ENCODE assay signal across 11 cellular contexts in the genomic region with DNA sequence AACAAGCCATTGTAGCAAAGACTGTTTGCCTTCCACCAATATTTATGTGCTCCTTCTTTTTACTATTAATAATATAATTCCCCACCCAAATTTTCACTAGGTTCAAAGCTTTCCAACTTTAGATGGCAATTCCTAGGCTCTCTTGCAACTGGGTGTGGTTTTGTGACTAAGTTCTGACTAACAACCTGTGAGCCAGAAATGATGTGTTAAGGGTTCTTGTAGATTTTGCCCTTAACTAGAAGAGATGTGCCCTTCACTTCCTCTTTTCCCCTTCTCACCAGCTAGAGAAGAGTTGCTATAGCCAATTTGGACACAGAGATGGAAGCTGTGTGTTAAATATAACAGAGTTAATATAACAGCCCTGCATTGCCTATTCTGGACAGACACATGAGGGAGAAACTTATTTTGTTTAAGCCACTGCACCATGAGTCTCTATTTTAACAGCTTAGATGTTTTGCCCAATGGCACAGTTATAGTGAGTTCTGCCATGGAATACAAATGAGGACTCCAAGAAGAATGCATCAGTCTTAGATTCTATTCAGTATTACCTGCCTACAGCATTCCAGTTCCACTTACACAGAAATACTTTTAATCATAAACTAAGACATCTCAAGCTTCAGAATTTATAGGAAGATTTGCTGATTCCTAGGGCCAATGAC.
DNase-seq lines count a peak whose midpoint lies in the region; ATAC-seq, FAIRE-seq and TF ChIP-seq lines count a peak whose summit lies in the region.
"Had no signal": no experiment of that assay in that cellular context is flagged by ENCODE, and none has a peak within 500 bp of the region (broad histone marks: within the 10 kb centered on the region; RNA-seq: fewer than 3 reads in every experiment).

No MANE protein-coding gene starts in this region.

- intact Hi-C loops in K562 (cut with micrococcal nuclease): no loop called here
- intact Hi-C loops in sigmoid colon (cut with DNase I): no loop called here
- intact Hi-C loops in dorsolateral prefrontal cortex (cut with DNase I): no loop called here

- H3K36me3 Mint-ChIP-seq in activated naive CD8-positive, alpha-beta T cell: no peaks in the 10 kb centered on the region
- no peaks in the 10 kb centered on the region for H3K36me3 Mint-ChIP-seq in activated naive CD8-positive, alpha-beta T cell treated with anti-CD3 and anti-CD28 coated beads for 36 hours
- no peaks in the 10 kb centered on the region for H3K36me3 Mint-ChIP-seq in stimulated activated naive CD8-positive, alpha-beta T cell treated with anti-CD3 and anti-CD28 coated beads, Interleukin-15, Interleukin-2, amounts not matched to agents 100 ng/mL and 50 ng/mL, for 24 hours (ENCODE audit: low read depth)

- H3K36me3 ChIP-seq in K562 (ENCODE audit: control insufficient read depth, insufficient read depth, low read length) (no peaks in the 10 kb centered on the region), sigmoid colon (no peaks in the 10 kb centered on the region)
- H3K36me3 ChIP-seq: BLaER1 treated with 17β-estradiol and CSF1 and Interleukin-3, amounts not matched to agents 10 nM and 100 nM; heart left ventricle had no signal

- TF ChIP-seq POLR2A in K562 (conservative IDR thresholded peaks at IDR 0.05): no peak
- no peak for TF ChIP-seq POLR2A in sigmoid colon (IDR thresholded peaks at IDR 0.05)

- no peak overlapping the region for H3K4me2 ChIP-seq in K562 (ENCODE audit: insufficient read depth, low read length)

- TF ChIP-seq EP300 in K562 (IDR thresholded peaks at IDR 0.05; ENCODE audit: low read length) (no peak), sigmoid colon (IDR thresholded peaks at IDR 0.05) (no peak)

- H3K9ac ChIP-seq in K562 (ENCODE audit: insufficient read depth in 1 of 2, low read depth in 2 of 2, low read length in 2 of 2): no peak overlapping the region
- H3K9ac ChIP-seq: BLaER1 treated with 17β-estradiol and CSF1 and Interleukin-3, amounts not matched to agents 10 nM and 100 nM had no signal

- ATAC-seq in K562: no peak
- ATAC-seq: heart left ventricle had no signal

- CTCF ChIA-PET in K562 (lab: Yijun Ruan, JAX; ENCODE audit: low intra/inter-chr PET ratio): interaction anchor here (0.6 kb wide), 1 partner anchor 1361 kb away, joined by 3 read pairs; no protein-coding TSS in a partner anchor

- peak overlapping the region; percentile 18 for H3K27ac Mint-ChIP-seq in activated naive CD8-positive, alpha-beta T cell
- no peak overlapping the region for H3K27ac Mint-ChIP-seq in activated naive CD8-positive, alpha-beta T cell treated with anti-CD3 and anti-CD28 coated beads for 36 hours
- H3K27ac Mint-ChIP-seq in stimulated activated naive CD8-positive, alpha-beta T cell treated with anti-CD3 and anti-CD28 coated beads, Interleukin-15, Interleukin-2, amounts not matched to agents 100 ng/mL and 50 ng/mL, for 24 hours: peak overlapping the region; percentile 10

- no peaks in the 10 kb centered on the region for H4K20me1 ChIP-seq in K562 (replicated peaks; ENCODE audit: control insufficient read depth, insufficient read depth, low read length)
- H4K20me1 ChIP-seq: BLaER1 treated with 17β-estradiol and CSF1 and Interleukin-3, amounts not matched to agents 10 nM and 100 nM had no signal

- no peaks in the 10 kb centered on the region for H3K27me3 ChIP-seq in K562 (ENCODE audit: control insufficient read depth in 2 of 2, insufficient read depth in 2 of 2, low read length in 2 of 2)
- no peaks in the 10 kb centered on the region for H3K27me3 ChIP-seq in sigmoid colon
- H3K27me3 ChIP-seq in dorsolateral prefrontal cortex: no peaks in the 10 kb centered on the region
- H3K27me3 ChIP-seq: BLaER1 treated with 17β-estradiol and CSF1 and Interleukin-3, amounts not matched to agents 10 nM and 100 nM; heart left ventricle had no signal

- in situ Hi-C loops in K562 (cut with MboI): no loop called here

- no peak for DNase-seq in activated naive CD8-positive, alpha-beta T cell treated with anti-CD3 and anti-CD28 coated beads for 36 hours
- peak; percentile 56 for DNase-seq in NCI-H460 (ENCODE audit: extremely low read depth, low read depth)
- DNase-seq in K562 (ENCODE audit: extremely low read depth in 1 of 4, low spot score in 3 of 4): no peak
- DNase-seq in middle frontal gyrus (ENCODE audit: extremely low spot score, low spot score): no peak
- no peak for DNase-seq in sigmoid colon
- DNase-seq in dorsolateral prefrontal cortex: no peak
- DNase-seq: heart left ventricle, NCI-H1105 had no signal

- no peaks in the 10 kb centered on the region; a peak in 1 of 5 replicates for H3K4me1 ChIP-seq in K562 (replicated peaks in 1 of 2; ENCODE audit: control insufficient read depth in 2 of 2, insufficient read depth in 2 of 2, low read length in 2 of 2)
- H3K4me1 ChIP-seq in sigmoid colon: peaks cover 0 to 12% (median 0%) of the 10 kb centered on the region in 4 donors

- TF ChIP-seq CTCF in K562 (IDR thresholded peaks at IDR 0.05 in 2 of 3, conservative IDR thresholded peaks at IDR 0.05 in 1 of 3; ENCODE audit: insufficient read depth in 2 of 3, low read depth in 1 of 3, low read length in 3 of 3) (no peak), sigmoid colon (IDR thresholded peaks at IDR 0.05) (no peak), dorsolateral prefrontal cortex (IDR thresholded peaks at IDR 0.05 in 54 of 56, conservative IDR thresholded peaks at IDR 0.05 in 2 of 56; ENCODE audit: low read depth in 1 of 56, partially characterized antibody in 56 of 56) (no peak)

- H2AFZ ChIP-seq in K562 (ENCODE audit: low read depth, low read length): no peak overlapping the region

- H3K9me3 Mint-ChIP-seq in activated naive CD8-positive, alpha-beta T cell (ENCODE audit: low read depth): no peaks in the 10 kb centered on the region
- H3K9me3 Mint-ChIP-seq in activated naive CD8-positive, alpha-beta T cell treated with anti-CD3 and anti-CD28 coated beads for 36 hours: no peaks in the 10 kb centered on the region
- H3K9me3 Mint-ChIP-seq in stimulated activated naive CD8-positive, alpha-beta T cell treated with anti-CD3 and anti-CD28 coated beads, Interleukin-15, Interleukin-2, amounts not matched to agents 100 ng/mL and 50 ng/mL, for 24 hours: peaks cover 3% of the 10 kb centered on the region

- H3K27ac ChIP-seq in K562 (ENCODE audit: extremely low read depth, low read depth, low read length): no peak overlapping the region
- no peak overlapping the region for H3K27ac ChIP-seq in sigmoid colon
- no peak overlapping the region for H3K27ac ChIP-seq in dorsolateral prefrontal cortex

- H3K4me3 ChIP-seq in K562 (no peak overlapping the region), sigmoid colon (no peak overlapping the region), dorsolateral prefrontal cortex (no peak overlapping the region)
- H3K4me3 ChIP-seq: BLaER1 treated with 17β-estradiol and CSF1 and Interleukin-3, amounts not matched to agents 10 nM and 100 nM; heart left ventricle had no signal

- no peak overlapping the region for H3K4me3 Mint-ChIP-seq in activated naive CD8-positive, alpha-beta T cell
- no peak overlapping the region for H3K4me3 Mint-ChIP-seq in activated naive CD8-positive, alpha-beta T cell treated with anti-CD3 and anti-CD28 coated beads for 36 hours
- no peak overlapping the region for H3K4me3 Mint-ChIP-seq in stimulated activated naive CD8-positive, alpha-beta T cell treated with anti-CD3 and anti-CD28 coated beads, Interleukin-15, Interleukin-2, amounts not matched to agents 100 ng/mL and 50 ng/mL, for 24 hours

- no peak for FAIRE-seq in K562 (lab: Jason Lieb, UNC)

- no peak for TF ChIP-seq RAD21 in K562 (CRISPR knock-in tag; conservative IDR thresholded peaks at IDR 0.05 in 1 of 2, IDR thresholded peaks at IDR 0.05 in 1 of 2)

- no peaks in the 10 kb centered on the region for H3K79me2 ChIP-seq in K562 (ENCODE audit: control insufficient read depth, insufficient read depth, low read length)

- H3K9me3 ChIP-seq in K562 (replicated peaks; ENCODE audit: control insufficient read depth, insufficient read depth, low read depth, low read length) (no peaks in the 10 kb centered on the region), sigmoid colon (no peaks in the 10 kb centered on the region)
- H3K9me3 ChIP-seq: BLaER1 treated with 17β-estradiol and CSF1 and Interleukin-3, amounts not matched to agents 10 nM and 100 nM; heart left ventricle had no signal

- H3K4me1 Mint-ChIP-seq in activated naive CD8-positive, alpha-beta T cell (ENCODE audit: low read depth): peaks cover 16% of the 10 kb centered on the region
- peaks cover 16% of the 10 kb centered on the region for H3K4me1 Mint-ChIP-seq in activated naive CD8-positive, alpha-beta T cell treated with anti-CD3 and anti-CD28 coated beads for 36 hours
- peaks cover 31% of the 10 kb centered on the region for H3K4me1 Mint-ChIP-seq in stimulated activated naive CD8-positive, alpha-beta T cell treated with anti-CD3 and anti-CD28 coated beads, Interleukin-15, Interleukin-2, amounts not matched to agents 100 ng/mL and 50 ng/mL, for 24 hours (ENCODE audit: low read depth)

- no peaks in the 10 kb centered on the region for H3K9me1 ChIP-seq in K562 (ENCODE audit: control insufficient read depth, insufficient read depth, low read length)

- peaks cover 1% of the 10 kb centered on the region for H3K27me3 Mint-ChIP-seq in activated naive CD8-positive, alpha-beta T cell
- no peaks in the 10 kb centered on the region for H3K27me3 Mint-ChIP-seq in activated naive CD8-positive, alpha-beta T cell treated with anti-CD3 and anti-CD28 coated beads for 36 hours
- peaks cover 3% of the 10 kb centered on the region for H3K27me3 Mint-ChIP-seq in stimulated activated naive CD8-positive, alpha-beta T cell treated with anti-CD3 and anti-CD28 coated beads, Interleukin-15, Interleukin-2, amounts not matched to agents 100 ng/mL and 50 ng/mL, for 24 hours

- POLR2A ChIA-PET in K562 (lab: Yijun Ruan, JAX): no interaction called here

- no TSS peak for BruUV-seq in K562 (replicated peaks; lab: Mats Ljungman, UMichigan)

TF ChIP-seq in K562, 482 proteins besides CTCF, POLR2A, EP300 and RAD21 (continues in another document):
- TF ChIP-seq, protein P1, sequence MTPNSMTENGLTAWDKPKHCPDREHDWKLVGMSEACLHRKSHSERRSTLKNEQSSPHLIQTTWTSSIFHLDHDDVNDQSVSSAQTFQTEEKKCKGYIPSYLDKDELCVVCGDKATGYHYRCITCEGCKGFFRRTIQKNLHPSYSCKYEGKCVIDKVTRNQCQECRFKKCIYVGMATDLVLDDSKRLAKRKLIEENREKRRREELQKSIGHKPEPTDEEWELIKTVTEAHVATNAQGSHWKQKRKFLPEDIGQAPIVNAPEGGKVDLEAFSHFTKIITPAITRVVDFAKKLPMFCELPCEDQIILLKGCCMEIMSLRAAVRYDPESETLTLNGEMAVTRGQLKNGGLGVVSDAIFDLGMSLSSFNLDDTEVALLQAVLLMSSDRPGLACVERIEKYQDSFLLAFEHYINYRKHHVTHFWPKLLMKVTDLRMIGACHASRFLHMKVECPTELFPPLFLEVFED (CRISPR knock-in tag; conservative IDR thresholded peaks at IDR 0.05): no peak
- no peak for TF ChIP-seq HNRNPL (IDR thresholded peaks at IDR 0.05; ENCODE audit: low read depth, low read length)
